9 cellular contexts compared by ENCODE assay signal in genomic region chr9:20640331-20641187, GRCh38. TPM values are rescaled to one million over a fixed set of nuclear protein-coding genes. Genes with fewer than 3 reads are reported as not detected.
A peak's percentile ranks its signal among the peaks of the same experiment; 100 is the strongest.
DNase-seq lines count a peak whose midpoint lies in the region; ATAC-seq and TF ChIP-seq lines count a peak whose summit lies in the region.
"Had no signal": no experiment of that assay in that cellular context is flagged by ENCODE, and none has a peak within 500 bp of the region (broad histone marks: within the 10 kb centered on the region; RNA-seq: fewer than 3 reads in every experiment).

No MANE protein-coding gene starts in this region.

- H3K4me3 Mint-ChIP-seq in central memory CD8-positive, alpha-beta T cell: no peak overlapping the region
- H3K4me3 Mint-ChIP-seq in CD14-positive monocyte: no peak overlapping the region

- H3K36me3 Mint-ChIP-seq in central memory CD8-positive, alpha-beta T cell (ENCODE audit: insufficient read depth): peaks cover 2% of the 10 kb centered on the region
- no peaks in the 10 kb centered on the region for H3K36me3 Mint-ChIP-seq in CD14-positive monocyte

- no peaks in the 10 kb centered on the region for H3K9me3 ChIP-seq in KOPT-K1 (ENCODE audit: insufficient read depth, low read length, poor library complexity, severe bottlenecking)

- DNase-seq in GM10266 (ENCODE audit: extremely low spot score) (peak; percentile 62), sciatic nerve (ENCODE audit: low spot score) (peak; percentile 74), GDM1 (lab: John Stamatoyannopoulos, UW) (no peak), CD14-positive monocyte (ENCODE audit: low spot score) (no peak)
- peak; percentile 47 to 51 for DNase-seq in central memory CD8-positive, alpha-beta T cell (ENCODE audit: low spot score in 2 of 2)

- peaks cover 15% of the 10 kb centered on the region for H3K27me3 Mint-ChIP-seq in central memory CD8-positive, alpha-beta T cell
- peaks cover 0 to 4% (median 2%) of the 10 kb centered on the region in 3 donors for H3K27me3 Mint-ChIP-seq in CD14-positive monocyte (ENCODE audit: low read depth in 3 of 3)

- intact Hi-C loops in sciatic nerve (cut with DNase I) (no loop called here), CD14-positive monocyte (cut with micrococcal nuclease) (no loop called here)

- H3K4me1 Mint-ChIP-seq in central memory CD8-positive, alpha-beta T cell: peaks cover 10% of the 10 kb centered on the region
- H3K4me1 Mint-ChIP-seq in CD14-positive monocyte: no peaks in the 10 kb centered on the region

- TF ChIP-seq CTCF in GM10266 (IDR thresholded peaks at IDR 0.05; ENCODE audit: control insufficient read depth, insufficient read depth, low read depth, missing control alignments) (no peak), CD14-positive monocyte (IDR thresholded peaks at IDR 0.05) (no peak)

- H3K27ac Mint-ChIP-seq in central memory CD8-positive, alpha-beta T cell (ENCODE audit: low read depth): no peak overlapping the region
- peak overlapping the region in 1 of 7 donors; percentile 27 for H3K27ac Mint-ChIP-seq in CD14-positive monocyte

- H3K36me3 ChIP-seq in KOPT-K1 (ENCODE audit: insufficient read depth, low read length): no peaks in the 10 kb centered on the region

- H3K27ac ChIP-seq in KOPT-K1 (ENCODE audit: low read depth, low read length, poor library complexity, severe bottlenecking): peak overlapping the region; percentile 77
- H3K27ac ChIP-seq: parathyroid adenoma had no signal

- ATAC-seq in GM21737 (IDR thresholded peaks at IDR 0.05; ENCODE audit: unreplicated experiment) (peak; percentile 85), sciatic nerve (no peak)
- ATAC-seq in activated CD4-positive, CD25-positive, alpha-beta regulatory T cell treated with anti-CD3 and anti-CD28 coated beads, Interleukin-2, amount 50 U/mL, for 24 hours: peak; percentile 80 to 81
- peak; percentile 86 for ATAC-seq in central memory CD8-positive, alpha-beta T cell (replicated peaks; ENCODE audit: extremely low read depth, poor library complexity, severe bottlenecking)

- no peaks in the 10 kb centered on the region for H3K9me3 Mint-ChIP-seq in central memory CD8-positive, alpha-beta T cell
- H3K9me3 Mint-ChIP-seq in CD14-positive monocyte: peaks cover 0 to 4% (median 0%) of the 10 kb centered on the region in 7 donors

RNA-seq across cellular contexts. Expression of gene MLLT3, which starts 18.3 kb away (rescaled TPM):
- total RNA-seq in sciatic nerve: 19.3 TPM
- polyA plus RNA-seq in CD14-positive monocyte: 1 to 10 TPM in 1 of 2 donors, under 1 TPM in 1; 0.81 to 2.3 TPM

RNA-seq across cellular contexts. Expression of gene FOCAD, which starts 43.5 kb away (rescaled TPM):
- 22.5 TPM for total RNA-seq in sciatic nerve
- polyA plus RNA-seq in CD14-positive monocyte: 1 to 10 TPM; 5.1 to 6.3 TPM

Comparison
In these comparisons a context has a peak if more than half of its experiments do, and no peak if none do; other contexts are left out.
1. DNase-seq: peak in GM10266 (single experiment), central memory CD8-positive, alpha-beta T cell (2 of 2) and sciatic nerve (single experiment); none in GDM1 (single experiment) and CD14-positive monocyte (single experiment).